Comparison of ENCODE assay signal across 8 cellular contexts in the genomic region with DNA sequence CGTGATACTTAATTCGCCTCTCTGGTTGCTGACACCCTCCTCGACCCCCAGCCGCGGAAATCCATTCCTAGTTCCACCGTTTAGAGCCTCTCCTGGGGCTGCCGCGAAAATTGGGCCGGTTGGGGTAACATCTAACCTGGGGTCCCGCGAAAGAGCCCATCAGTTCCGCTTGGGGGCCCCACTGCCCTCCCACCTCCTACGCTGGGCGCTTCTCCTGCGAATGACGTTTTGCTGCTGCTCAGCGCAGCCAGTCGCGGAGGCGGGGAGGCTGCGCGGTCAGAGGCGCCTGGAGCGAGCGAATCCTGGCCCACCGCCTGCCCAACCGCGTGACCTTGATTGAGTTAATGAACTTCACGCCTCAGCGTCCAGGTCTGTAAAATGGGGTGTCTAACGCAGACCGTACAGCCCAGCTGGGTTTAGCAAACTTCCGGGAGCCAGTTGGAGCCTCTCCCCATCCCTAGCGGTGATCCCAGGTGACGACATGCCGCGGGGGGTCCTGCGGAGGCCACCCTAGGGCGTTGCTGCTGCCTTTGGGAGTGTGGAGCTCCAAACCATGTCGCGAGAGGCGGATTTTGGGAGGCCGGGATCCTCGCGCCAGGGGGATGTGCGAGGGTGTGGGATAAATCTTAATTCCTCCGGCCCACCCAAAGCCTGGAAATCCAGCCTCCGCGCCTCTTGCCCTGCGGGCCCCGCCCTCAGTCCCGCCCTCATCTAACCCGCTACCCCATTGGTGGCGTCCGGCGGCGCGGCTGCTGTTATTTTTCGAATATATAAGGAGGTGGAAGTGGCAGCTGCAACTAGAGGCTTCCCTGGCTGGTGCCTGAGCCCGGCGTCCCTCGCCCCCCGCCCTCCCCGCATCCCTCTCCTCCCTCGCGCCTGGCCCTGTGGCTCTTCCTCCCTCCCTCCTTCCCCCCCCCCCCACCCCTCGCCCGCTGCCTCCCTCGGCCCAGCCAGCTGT. TPM values are rescaled to one million over a fixed set of nuclear protein-coding genes. Genes with fewer than 3 reads are reported as not detected.
DNase-seq lines count a peak whose midpoint lies in the region; ATAC-seq and TF ChIP-seq lines count a peak whose summit lies in the region.

A gene (plus strand): TSS at position 800 of the 958 bp plus-strand sequence. CDS start 222 bp downstream, outside the sequence.

- H3K4me1 ChIP-seq in right atrium auricular region, result peaks cover 0 to 40% of the 10 kb centered on the region in 2 donors
- H3K4me1 ChIP-seq in vagina, result peaks cover 47% of the 10 kb centered on the region

- peak within 1 kb of the TSS; percentile 73 to 81 for H3K4me3 ChIP-seq in right atrium auricular region
- H3K4me3 ChIP-seq in vagina, result peak within 1 kb of the TSS; percentile 61 to 70

- ATAC-seq in HG02970 (IDR thresholded peaks at IDR 0.05; ENCODE audit: low FRiP score, unreplicated experiment), result peak; percentile 50

- H3K27me3 ChIP-seq in right atrium auricular region, result no peaks in the 10 kb centered on the region
- no peaks in the 10 kb centered on the region for H3K27me3 ChIP-seq in vagina

- TF ChIP-seq CTCF in right atrium auricular region (IDR thresholded peaks at IDR 0.05) (peak; percentile 24 to 53), vagina (IDR thresholded peaks at IDR 0.05) (peak in 2 of 3 experiments; percentile 58 to 89)

- intact Hi-C loops in vagina (cut with DNase I), result no loop called here

- TF ChIP-seq POLR2A in GM15510 (IDR thresholded peaks at IDR 0.05; ENCODE audit: borderline replicate concordance, extremely low read depth, insufficient read length) (peak; percentile 60), vagina (IDR thresholded peaks at IDR 0.05) (peak in 1 of 2 donors; percentile 68)

- H3K9me3 ChIP-seq in right atrium auricular region, result no peaks in the 10 kb centered on the region
- H3K9me3 ChIP-seq in vagina, result no peaks in the 10 kb centered on the region

- DNase-seq in NCI-H187 treated with DMSO at 0.1 percent for 48 hours (lab: John Stamatoyannopoulos, UW) (peak; percentile 92), T-helper 2 cell (peak; percentile 78 to 94 (median 85)), amygdala (lab: John Stamatoyannopoulos, UW) (peak in 55 of 56 donors; percentile 66 to 97 (median 91)), right atrium auricular region (ENCODE audit: low spot score) (peak; percentile 97), putamen (ENCODE audit: low spot score) (peak; percentile 95), vagina (ENCODE audit: extremely low spot score in 2 of 2) (peak in 1 of 2 donors; percentile 93)

- H3K36me3 ChIP-seq in right atrium auricular region (peaks cover 2% of the 10 kb centered on the region), vagina (peaks cover 0 to 7% of the 10 kb centered on the region in 2 donors)

- H3K27ac ChIP-seq in right atrium auricular region (peak within 1 kb of the TSS; percentile 98 to 99), vagina (peak within 1 kb of the TSS; percentile 95)

RNA-seq across cellular contexts. Expression of the gene that starts here (rescaled TPM):
- total RNA-seq in right atrium auricular region, result 10 to 100 TPM; 10.4 to 11.4 TPM
- 26.5 TPM for total RNA-seq in vagina
